8 cellular contexts compared by ENCODE assay signal in genomic region chr17:7887038-7887481, GRCh38. TPM values are rescaled to one million over a fixed set of nuclear protein-coding genes. Genes with fewer than 3 reads are reported as not detected.
DNase-seq lines count a peak whose midpoint lies in the region; ATAC-seq and TF ChIP-seq lines count a peak whose summit lies in the region.

No MANE protein-coding gene starts in this region.

- peaks cover 10% of the 10 kb centered on the region for H3K36me3 Mint-ChIP-seq in T-cell

- H3K36me3 ChIP-seq in GM06990 (ENCODE audit: control insufficient read depth, insufficient read depth, low read length) (peaks cover 6% of the 10 kb centered on the region), OCI-LY7 (ENCODE audit: insufficient read depth, low read length) (peaks cover 39% of the 10 kb centered on the region)

- no peaks in the 10 kb centered on the region for H3K27me3 ChIP-seq in GM06990 (replicated peaks; ENCODE audit: control insufficient read depth, insufficient read depth, low read length)

- no peak overlapping the region for H3K27ac Mint-ChIP-seq in T-cell

- no peak overlapping the region for H3K4me3 Mint-ChIP-seq in T-cell

- H3K27ac ChIP-seq in OCI-LY7 (ENCODE audit: low read depth, low read length, poor library complexity, severe bottlenecking): peak overlapping the region; percentile 90

- BruUV-seq in OCI-LY7 (replicated peaks; lab: Mats Ljungman, UMichigan): TSS peak; percentile 71

- peaks cover 34% of the 10 kb centered on the region for H3K4me1 ChIP-seq in OCI-LY7 (ENCODE audit: insufficient read depth, low read length, poor library complexity, severe bottlenecking)

- POLR2A ChIA-PET in OCI-LY7 (lab: Charles Lee): no interaction called here
- POLR2A ChIA-PET in T-cell (lab: Charles Lee): no interaction called here

- no peaks in the 10 kb centered on the region for H3K9me3 Mint-ChIP-seq in T-cell

- H2AFZ ChIP-seq in OCI-LY7 (ENCODE audit: low read length): peak overlapping the region; percentile 24; the same call in 1 of the 2 replicates

- H3K4me1 Mint-ChIP-seq in T-cell: peaks cover 9 to 14% (median 9%) of the 10 kb centered on the region in 3 donors

- no peaks in the 10 kb centered on the region for H3K9me2 ChIP-seq in OCI-LY7 (ENCODE audit: insufficient read depth, low read length)

- peak overlapping the region; percentile 95 for H3K4me3 ChIP-seq in GM06990 (replicated peaks; ENCODE audit: low read depth, low read length)
- H3K4me3 ChIP-seq in OCI-LY7 (ENCODE audit: low read depth, low read length, poor library complexity, severe bottlenecking): peak overlapping the region; percentile 95
- peak overlapping the region; percentile 82 for H3K4me3 ChIP-seq in fibroblast of the aortic adventitia (ENCODE audit: low read depth, low read length)
- peak overlapping the region; percentile 66 for H3K4me3 ChIP-seq in skeletal muscle cell (ENCODE audit: low read depth, low read length)

- no peaks in the 10 kb centered on the region for H3K27me3 Mint-ChIP-seq in T-cell

- H3K9me3 ChIP-seq in OCI-LY7 (ENCODE audit: low read length): no peaks in the 10 kb centered on the region

- peak overlapping the region; percentile 97 for H3K4me2 ChIP-seq in OCI-LY7 (ENCODE audit: low read length)

- H4K20me1 ChIP-seq in OCI-LY7 (ENCODE audit: insufficient read depth, low read length): 0 out of 2 replicates have a peak, but pooled peaks cover 5% of the 10 kb centered on the region

- ATAC-seq in HG03432 (IDR thresholded peaks at IDR 0.05; ENCODE audit: unreplicated experiment): no peak
- ATAC-seq in T-cell (replicated peaks in 1 of 4): no peak

- TF ChIP-seq CTCF in GM06990 (IDR thresholded peaks at IDR 0.05; ENCODE audit: insufficient read depth, low read length, poor library complexity, severe bottlenecking): no peak
- TF ChIP-seq CTCF in OCI-LY7 (conservative IDR thresholded peaks at IDR 0.05; ENCODE audit: low read length): peak; percentile 51
- no peak for TF ChIP-seq CTCF in fibroblast of the aortic adventitia (IDR thresholded peaks at IDR 0.05; ENCODE audit: insufficient read depth, low read length)

- CTCF ChIA-PET in OCI-LY7 (lab: Charles Lee; ENCODE audit: unreplicated experiment) (no interaction called here), T-cell (lab: Charles Lee) (no interaction called here)

- peaks cover 61% of the 10 kb centered on the region for H3K79me2 ChIP-seq in OCI-LY7 (ENCODE audit: insufficient read depth, low read depth, low read length)

- intact Hi-C loops in OCI-LY7 (cut with micrococcal nuclease; ENCODE audit: unreplicated experiment): loop anchor here (1.0 to 5.0 kb wide), 4 partner anchors 25 to 230 kb away; partner anchors contain the start of genes ALOXE3 and NAA38

- DNase-seq in GM06990 (ENCODE audit: extremely low read depth, insufficient read length) (no peak), OCI-LY7 (ENCODE audit: low spot score) (no peak), fibroblast of the aortic adventitia (ENCODE audit: low read depth) (no peak), skeletal muscle cell (ENCODE audit: low read depth) (no peak), T-cell (no peak), foreskin melanocyte (no peak), NCI-H2227 (lab: John Stamatoyannopoulos, UW; ENCODE audit: unreplicated experiment) (no peak)

RNA-seq across cellular contexts. Expression of gene CHD3, which starts 1.5 kb away (rescaled TPM):
- total RNA-seq in OCI-LY7 (2014; rRNA removed; shearing (Covaris generic)): 42.5 and 59.6 TPM in 2 replicates
- total RNA-seq in OCI-LY7 (2022): 124 and 126 TPM in 2 replicates
- total RNA-seq in fibroblast of the aortic adventitia (ENCODE audit: low replicate concordance): 81.5 and 143 TPM in 2 replicates
- total RNA-seq in T-cell: 100 to 1,000 TPM; 250 to 331 (median 274) TPM

RNA-seq across cellular contexts. Expression of gene RNF227, which starts 29.0 kb away (rescaled TPM):
- 3.8 and 9.6 TPM in 2 replicates for total RNA-seq in OCI-LY7 (2014; rRNA removed; shearing (Covaris generic))
- total RNA-seq in OCI-LY7 (2022): 4.7 and 5.8 TPM in 2 replicates
- 2.8 and 27.4 TPM in 2 replicates for total RNA-seq in fibroblast of the aortic adventitia (ENCODE audit: low replicate concordance)
- total RNA-seq in T-cell: 1 to 10 TPM; 2.9 to 7.3 (median 5.2) TPM

RNA-seq across cellular contexts. Expression of gene CYB5D1, which starts 29.3 kb away (rescaled TPM):
- 16.9 and 18.1 TPM in 2 replicates for total RNA-seq in OCI-LY7 (2014; rRNA removed; shearing (Covaris generic))
- 19.3 and 24.8 TPM in 2 replicates for total RNA-seq in OCI-LY7 (2022)
- total RNA-seq in fibroblast of the aortic adventitia (ENCODE audit: low replicate concordance): 6.8 and 11.2 TPM in 2 replicates
- total RNA-seq in T-cell: 10 to 100 TPM in 2 of 5 donors, 1 to 10 TPM in 3; 5.5 to 12.4 (median 8.4) TPM

RNA-seq across cellular contexts. Expression of gene NAA38, which starts 29.7 kb away (rescaled TPM):
- total RNA-seq in OCI-LY7 (2014; rRNA removed; shearing (Covaris generic)): 168 and 205 TPM in 2 replicates
- total RNA-seq in OCI-LY7 (2022): 149 and 153 TPM in 2 replicates
- total RNA-seq in fibroblast of the aortic adventitia (ENCODE audit: low replicate concordance): 39.1 and 41.1 TPM in 2 replicates
- total RNA-seq in T-cell: 10 to 100 TPM; 15.8 to 40.6 (median 33.6) TPM

RNA-seq across cellular contexts. Expression of gene TMEM88, which starts 32.2 kb away (rescaled TPM):
- total RNA-seq in OCI-LY7 (2014; rRNA removed; shearing (Covaris generic)): 0.41 TPM in 1 of 2 replicates, not detected in the other
- total RNA-seq in OCI-LY7 (2022) (3.8 and 4.0 TPM in 2 replicates), fibroblast of the aortic adventitia (ENCODE audit: low replicate concordance) (0.18 TPM in 1 of 2 replicates, not detected in the other), T-cell (10 to 100 TPM in 2 of 5 donors, 1 to 10 TPM in 3; 5.8 to 27.1 (median 8.4) TPM)
